ENCODE assay signal across 24 cellular contexts in the genomic region with DNA sequence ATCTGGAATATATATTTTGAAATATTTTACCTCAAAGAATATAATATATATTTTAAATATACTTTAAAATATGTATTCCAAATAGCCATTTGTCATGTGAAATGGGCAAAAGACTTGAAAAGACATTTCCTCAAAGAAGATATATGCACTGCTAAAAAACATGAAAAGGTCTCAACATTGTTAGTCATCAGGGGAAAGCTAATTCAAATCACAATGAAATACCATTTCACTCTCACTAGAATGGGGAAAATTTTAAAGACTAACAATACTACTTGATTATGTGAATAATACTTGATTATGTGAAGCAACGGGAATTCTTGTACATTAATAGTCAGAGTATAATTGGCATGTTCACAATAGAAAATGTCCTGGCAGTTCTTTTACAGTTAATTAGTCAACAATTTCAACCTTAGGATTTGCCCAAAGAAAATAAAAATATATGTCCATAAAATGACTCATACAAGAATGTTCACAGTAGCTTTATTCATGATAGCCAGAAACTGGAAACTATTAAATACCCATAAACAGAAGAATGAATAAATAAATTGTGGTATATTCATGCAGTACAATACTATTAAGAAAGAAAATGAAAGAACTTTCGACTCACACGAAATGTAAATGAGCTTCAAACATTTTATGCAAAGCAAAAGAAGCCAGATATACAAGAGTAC. TPM values are rescaled to one million over a fixed set of nuclear protein-coding genes. Genes with fewer than 3 reads are reported as not detected.
DNase-seq lines count a peak whose midpoint lies in the region; ATAC-seq, FAIRE-seq and TF ChIP-seq lines count a peak whose summit lies in the region.
"Had no signal": no experiment of that assay in that cellular context is flagged by ENCODE, and none has a peak within 500 bp of the region (broad histone marks: within the 10 kb centered on the region; RNA-seq: fewer than 3 reads in every experiment).

No MANE protein-coding gene starts in this region.

- no peak for ATAC-seq in HepG2
- ATAC-seq: activated T-cell treated with anti-CD3 and anti-CD28 coated beads, Interleukin-2, amount 50 U/mL, for 72 hours; left colon; mucosa of descending colon; sciatic nerve had no signal

- H4K20me1 ChIP-seq in HepG2 (ENCODE audit: insufficient read depth, low read length) = no peaks in the 10 kb centered on the region

- in situ Hi-C loops in HepG2 (cut with HindIII; ENCODE audit: extremely low pct_ligation_motif_present, low pct_unique_long_range_greater_than_20kb) = no loop called here

- no peak for DNase-seq in AG09309 (ENCODE audit: low read depth)
- peak; percentile 24 for DNase-seq in adipocyte (ENCODE audit: low read depth)
- DNase-seq in foreskin fibroblast = peak; percentile 9 to 35
- DNase-seq in DMS79 treated with DMSO at 0.1 percent for 48 hours (lab: John Stamatoyannopoulos, UW) = no peak
- DNase-seq in epidermal melanocyte (ENCODE audit: insufficient read length, low spot score) = no peak
- no peak for DNase-seq in sigmoid colon
- no peak for DNase-seq in HepG2 (ENCODE audit: low spot score)
- DNase-seq: activated CD4-positive, alpha-beta memory T cell treated with anti-CD3 and anti-CD28 coated beads for 36 hours; activated T-cell treated with anti-CD3 and anti-CD28 coated beads, Interleukin-2, amount 50 U/mL, for 72 hours; adrenal gland; AML-193; H9; left colon; mucosa of descending colon; NCI-H1048; NCI-H2107; NCI-H69; Peyer's patch; stimulated activated CD4-positive, alpha-beta T cell treated with anti-CD3 and anti-CD28 coated beads, Interleukin-4, amount 100 ng/mL, for 24 hours; stimulated activated CD8-positive, alpha-beta memory T cell treated with anti-CD3 and anti-CD28 coated beads, Interleukin-4, amount 100 ng/mL, for 48 hours had no signal

- H3K4me1 ChIP-seq in HEK293 (ENCODE audit: control insufficient read depth, insufficient read depth, low read length) = no peaks in the 10 kb centered on the region
- H3K4me1 ChIP-seq in adipocyte (ENCODE audit: control insufficient read depth, insufficient read depth, low read length) = peaks cover 8% of the 10 kb centered on the region
- no peaks in the 10 kb centered on the region for H3K4me1 ChIP-seq in sigmoid colon
- no peaks in the 10 kb centered on the region for H3K4me1 ChIP-seq in HepG2 (ENCODE audit: insufficient read depth, low read length)
- H3K4me1 ChIP-seq: adrenal gland, Peyer's patch had no signal

- no peak overlapping the region for H3K4me2 ChIP-seq in HepG2 (ENCODE audit: low read depth, low read length)

- H2AFZ ChIP-seq in HepG2 (ENCODE audit: low read length) = no peak overlapping the region

- FAIRE-seq in HepG2 (lab: Jason Lieb, UNC) = no peak
- FAIRE-seq: colon had no signal

- no peak overlapping the region for H3K27ac ChIP-seq in HEK293 (ENCODE audit: extremely low read depth, low read depth, low read length)
- H3K27ac ChIP-seq in sigmoid colon = no peak overlapping the region
- no peak overlapping the region for H3K27ac ChIP-seq in HepG2 (ENCODE audit: extremely low read length, insufficient read depth, low read length)
- H3K27ac ChIP-seq: adrenal gland, Peyer's patch, thoracic aorta had no signal

- H3K9me3 ChIP-seq in HEK293 (ENCODE audit: control insufficient read depth, insufficient read depth, low read depth, low read length) (no peaks in the 10 kb centered on the region), adipocyte (ENCODE audit: control insufficient read depth, low read length) (no peaks in the 10 kb centered on the region), sigmoid colon (no peaks in the 10 kb centered on the region), HepG2 (ENCODE audit: low read length) (no peaks in the 10 kb centered on the region)
- H3K9me3 ChIP-seq: adrenal gland, mucosa of descending colon, Peyer's patch, thoracic aorta had no signal

- CTCF ChIA-PET in HEK293 (lab: Yijun Ruan, JAX) (no interaction called here), HepG2 (lab: Yijun Ruan, JAX; ENCODE audit: low intra/inter-chr PET ratio, low total read pairs) (no interaction called here)

- WGBS in sigmoid colon, 2 donors = 53 to 74% methylated on average over 3 of the region's 3 CpGs
- WGBS in HepG2 (ENCODE audit: low lambda C conversion rate) = 72% methylated on average over 3 of the region's 3 CpGs

- no TSS peak for BruUV-seq in HepG2 (replicated peaks; lab: Mats Ljungman, UMichigan)

- TF ChIP-seq EP300 in sigmoid colon (IDR thresholded peaks at IDR 0.05) = no peak
- no peak for TF ChIP-seq EP300 in HepG2 (IDR thresholded peaks at IDR 0.05; ENCODE audit: low read depth in 2 of 2, low read length in 2 of 2)
- TF ChIP-seq EP300 in HepG2 (CRISPR knock-in tag; IDR thresholded peaks at IDR 0.05; ENCODE audit: borderline replicate concordance) = no peak

- POLR2A ChIA-PET in HEK293 (lab: Yijun Ruan, JAX) (interaction anchor here (0.6 kb wide), 1 partner anchor 21 kb away, joined by 4 read pairs; no protein-coding TSS in a partner anchor), HepG2 (lab: Yijun Ruan, JAX) (no interaction called here)

- intact Hi-C loops in sigmoid colon (cut with DNase I) = no loop called here
- intact Hi-C loops in HepG2 (cut with micrococcal nuclease; ENCODE audit: unreplicated experiment) = no loop called here

- TF ChIP-seq CTCF in AG09309 (IDR thresholded peaks at IDR 0.05; ENCODE audit: control insufficient read depth, insufficient read depth, low read depth, low read length, missing control alignments) (no peak), HEK293 (tag by site-specific recombination; IDR thresholded peaks at IDR 0.05) (no peak), foreskin fibroblast (IDR thresholded peaks at IDR 0.05; ENCODE audit: low read depth, low read length) (no peak), sigmoid colon (IDR thresholded peaks at IDR 0.05) (no peak), HepG2 (CRISPR knock-in tag; IDR thresholded peaks at IDR 0.05) (no peak)

- H3K79me2 ChIP-seq in HepG2 (ENCODE audit: insufficient read depth, low read length) = no peaks in the 10 kb centered on the region

- H3K9ac ChIP-seq in adipocyte (ENCODE audit: low read length) (no peak overlapping the region), HepG2 (ENCODE audit: insufficient read depth, low read depth, low read length) (no peak overlapping the region)

- H3K4me3 ChIP-seq in AG09309 (ENCODE audit: control insufficient read depth, low read depth, low read length) = peak overlapping the region; percentile 12; the same call in 1 of the 2 replicates
- no peak overlapping the region for H3K4me3 ChIP-seq in HEK293 (ENCODE audit: low read depth, low read length)
- peak overlapping the region; percentile 43 for H3K4me3 ChIP-seq in adipocyte (ENCODE audit: low read length)
- peak overlapping the region; percentile 13 to 19 for H3K4me3 ChIP-seq in foreskin fibroblast (ENCODE audit: low read depth in 1 of 2, low read length in 2 of 2)
- no peak overlapping the region for H3K4me3 ChIP-seq in sigmoid colon
- H3K4me3 ChIP-seq in HepG2 (replicated peaks in 1 of 3; ENCODE audit: insufficient read depth in 1 of 3, low read depth in 2 of 3, low read length in 3 of 3) = no peak overlapping the region
- H3K4me3 ChIP-seq: adrenal gland, mucosa of descending colon, Peyer's patch, thoracic aorta had no signal

- no peaks in the 10 kb centered on the region for H3K27me3 ChIP-seq in adipocyte (replicated peaks; ENCODE audit: control insufficient read depth, insufficient read depth, low read length)
- no peaks in the 10 kb centered on the region for H3K27me3 ChIP-seq in sigmoid colon
- H3K27me3 ChIP-seq in HepG2 (ENCODE audit: control insufficient read depth in 1 of 2, insufficient read depth in 2 of 2, low read length in 2 of 2) = no peaks in the 10 kb centered on the region; a peak in 1 of 5 replicates
- H3K27me3 ChIP-seq: adrenal gland, Peyer's patch had no signal

- TF ChIP-seq POLR2A in sigmoid colon (IDR thresholded peaks at IDR 0.05) = no peak
- TF ChIP-seq POLR2A in HepG2 (IDR thresholded peaks at IDR 0.05; ENCODE audit: insufficient read depth in 1 of 2, low read depth in 2 of 2, low read length in 2 of 2) = no peak

- H3K36me3 ChIP-seq in HEK293 (ENCODE audit: control insufficient read depth in 2 of 2, insufficient read depth in 1 of 2, low read length in 2 of 2) (no peaks in the 10 kb centered on the region), adipocyte (ENCODE audit: control insufficient read depth, insufficient read depth, low read length, severe bottlenecking) (no peaks in the 10 kb centered on the region), sigmoid colon (no peaks in the 10 kb centered on the region), HepG2 (replicated peaks in 1 of 2; ENCODE audit: control insufficient read depth in 1 of 2, insufficient read depth in 2 of 2, low read length in 2 of 2) (no peaks in the 10 kb centered on the region)
- H3K36me3 ChIP-seq: adrenal gland, Peyer's patch, thoracic aorta had no signal

- no peak for TF ChIP-seq RAD21 in HepG2 (CRISPR knock-in tag; IDR thresholded peaks at IDR 0.05)

RNA-seq across cellular contexts. Expression of a gene that starts 6.8 kb away (rescaled TPM):
- total RNA-seq in sigmoid colon (10 to 100 TPM in 2 of 4 donors, 1 to 10 TPM in 2; 6.7 to 10.7 (median 9.9) TPM), HepG2 (2016; rRNA removed; fragmentation: Illumina TruSeq; extraction: Trizol) (12.0 and 18.8 TPM in 2 replicates)
- polyA plus RNA-seq in sigmoid colon (1 to 10 TPM; 1.2 to 3.9 (median 1.4) TPM), HepG2 (2011; rRNA removed) (4.1 and 4.4 TPM in 2 replicates)
- 1.2 and 1.4 TPM in 2 replicates for total RNA-seq in HepG2 (2016; cell fraction: cytosol; rRNA removed; fragmentation: Illumina TruSeq; extraction: Trizol; ENCODE audit: low read depth)
- 12.7 and 18.0 TPM in 2 replicates for total RNA-seq in HepG2 (2016; cell fraction: insoluble cytoplasmic fraction; rRNA removed; fragmentation: Illumina TruSeq; extraction: Trizol)
- total RNA-seq in HepG2 (2016; cell fraction: membrane; rRNA removed; fragmentation: Illumina TruSeq; extraction: Trizol) = 4.9 TPM in 2 replicates
- total RNA-seq in HepG2 (2016; cell fraction: nucleus; rRNA removed; fragmentation: Illumina TruSeq; extraction: Trizol) = 7.5 and 7.7 TPM in 2 replicates
- 2.9 and 3.7 TPM in 2 replicates for polyA plus RNA-seq in HepG2 (2011; cell fraction: cytosol; rRNA removed)
- polyA plus RNA-seq in HepG2 (2011; cell fraction: nucleus; rRNA removed) = 2.3 and 3.0 TPM in 2 replicates
- polyA plus RNA-seq in HepG2 (2012) = 5.1 and 5.6 TPM in 2 replicates
- polyA plus RNA-seq in HepG2 (2016; cell fraction: cytosol; fragmentation: Illumina TruSeq; extraction: Trizol; ENCODE audit: low read depth) = 0.51 and 0.53 TPM in 2 replicates
- polyA plus RNA-seq in HepG2 (2016; cell fraction: insoluble cytoplasmic fraction; fragmentation: Illumina TruSeq; extraction: Trizol; ENCODE audit: low read depth) = 10.7 and 11.9 TPM in 2 replicates
- polyA plus RNA-seq in HepG2 (2016; cell fraction: membrane; fragmentation: Illumina TruSeq; extraction: Trizol; ENCODE audit: low read depth) = 2.0 TPM in 2 replicates
- 8.6 and 8.7 TPM in 2 replicates for polyA plus RNA-seq in HepG2 (2016; cell fraction: nucleus; fragmentation: Illumina TruSeq; extraction: Trizol; ENCODE audit: insufficient read depth, low read depth)
- polyA minus RNA-seq in HepG2 (2011; rRNA and poly(A)+ RNA removed; ENCODE audit: low replicate concordance) = 16.0 and 35.1 TPM in 2 replicates
- 7.6 and 8.2 TPM in 2 replicates for polyA minus RNA-seq in HepG2 (2011; cell fraction: cytosol; rRNA and poly(A)+ RNA removed)
- 4.9 and 5.1 TPM in 2 replicates for polyA minus RNA-seq in HepG2 (2011; cell fraction: nucleus; rRNA and poly(A)+ RNA removed)

RNA-seq across cellular contexts. Expression of a gene that starts 54.9 kb away (rescaled TPM):
- total RNA-seq in sigmoid colon = 10 to 100 TPM in 1 of 4 donors, 1 to 10 TPM in 3; 5.6 to 10.2 (median 8.0) TPM
- 1 to 10 TPM; 1.2 to 2.8 (median 1.8) TPM for polyA plus RNA-seq in sigmoid colon
- total RNA-seq in HepG2 (2016; rRNA removed; fragmentation: Illumina TruSeq; extraction: Trizol) = 9.0 and 14.9 TPM in 2 replicates
- total RNA-seq in HepG2 (2016; cell fraction: cytosol; rRNA removed; fragmentation: Illumina TruSeq; extraction: Trizol; ENCODE audit: low read depth) = 0.61 and 0.71 TPM in 2 replicates
- 9.1 and 14.2 TPM in 2 replicates for total RNA-seq in HepG2 (2016; cell fraction: insoluble cytoplasmic fraction; rRNA removed; fragmentation: Illumina TruSeq; extraction: Trizol)
- 3.4 and 4.1 TPM in 2 replicates for total RNA-seq in HepG2 (2016; cell fraction: membrane; rRNA removed; fragmentation: Illumina TruSeq; extraction: Trizol)
- 8.3 and 8.7 TPM in 2 replicates for total RNA-seq in HepG2 (2016; cell fraction: nucleus; rRNA removed; fragmentation: Illumina TruSeq; extraction: Trizol)
- 3.6 and 3.8 TPM in 2 replicates for polyA plus RNA-seq in HepG2 (2011; rRNA removed)
- 2.8 and 2.9 TPM in 2 replicates for polyA plus RNA-seq in HepG2 (2011; cell fraction: cytosol; rRNA removed)
- polyA plus RNA-seq in HepG2 (2011; cell fraction: nucleus; rRNA removed) = 2.6 and 3.1 TPM in 2 replicates
- 3.2 and 4.1 TPM in 2 replicates for polyA plus RNA-seq in HepG2 (2012)
- polyA plus RNA-seq in HepG2 (2016; cell fraction: cytosol; fragmentation: Illumina TruSeq; extraction: Trizol; ENCODE audit: low read depth) = 0.17 and 0.28 TPM in 2 replicates
- 10.2 and 10.4 TPM in 2 replicates for polyA plus RNA-seq in HepG2 (2016; cell fraction: insoluble cytoplasmic fraction; fragmentation: Illumina TruSeq; extraction: Trizol; ENCODE audit: low read depth)
- 1.0 and 1.3 TPM in 2 replicates for polyA plus RNA-seq in HepG2 (2016; cell fraction: membrane; fragmentation: Illumina TruSeq; extraction: Trizol; ENCODE audit: low read depth)
- polyA plus RNA-seq in HepG2 (2016; cell fraction: nucleus; fragmentation: Illumina TruSeq; extraction: Trizol; ENCODE audit: insufficient read depth, low read depth) = 4.8 and 5.5 TPM in 2 replicates
- polyA minus RNA-seq in HepG2 (2011; rRNA and poly(A)+ RNA removed; ENCODE audit: low replicate concordance) = 18.8 and 26.5 TPM in 2 replicates
- polyA minus RNA-seq in HepG2 (2011; cell fraction: cytosol; rRNA and poly(A)+ RNA removed) = 6.6 and 7.6 TPM in 2 replicates
- 12.4 and 12.9 TPM in 2 replicates for polyA minus RNA-seq in HepG2 (2011; cell fraction: nucleus; rRNA and poly(A)+ RNA removed)

Comparison
In these comparisons a context has a peak if more than half of its experiments do, and no peak if none do; other contexts are left out.
1. DNase-seq: peak in adipocyte (single experiment) and foreskin fibroblast (2 of 2); none in AG09309 (single experiment), DMS79 treated with DMSO at 0.1 percent for 48 hours (single experiment), epidermal melanocyte (single experiment), sigmoid colon (single experiment) and HepG2 (single experiment).
2. H3K4me3 ChIP-seq: peak in AG09309 (single experiment), adipocyte (single experiment) and foreskin fibroblast (2 of 2); none in HEK293 (single experiment), sigmoid colon (0 of 4) and HepG2 (0 of 3).